In the genomic region with DNA sequence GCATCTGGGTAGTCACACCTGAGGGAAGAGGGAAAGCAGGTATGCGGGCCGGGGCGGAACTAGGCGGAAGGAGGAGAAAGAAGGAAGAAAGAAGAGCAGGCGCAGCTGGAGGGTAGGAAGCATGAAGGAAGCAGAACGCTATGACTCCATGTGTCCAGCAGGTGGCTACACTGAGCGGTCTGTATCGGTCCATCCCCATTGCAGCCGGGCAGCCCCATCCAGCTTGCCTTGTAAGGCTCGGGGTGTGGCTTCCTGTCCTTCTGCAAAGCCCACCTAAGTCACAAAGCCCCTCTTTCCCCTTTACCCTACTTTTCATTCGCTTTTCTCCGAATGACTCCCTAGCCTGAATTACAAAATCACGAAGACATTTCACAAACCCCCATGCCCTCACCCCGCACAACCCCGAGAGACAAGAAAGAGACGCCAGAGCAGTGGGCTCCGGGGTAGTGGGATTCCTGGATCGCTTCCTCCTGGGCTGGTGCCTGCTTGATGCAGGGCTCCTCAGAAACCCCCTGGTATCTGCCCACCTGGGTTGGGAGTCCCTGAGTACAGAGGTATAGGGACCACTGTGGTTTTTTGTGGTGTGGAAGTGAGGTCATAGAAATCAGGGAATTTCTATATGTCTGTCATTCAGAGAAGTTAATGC, we compare ENCODE assay signal across 8 cellular contexts. TPM values are rescaled to one million over a fixed set of nuclear protein-coding genes. Genes with fewer than 3 reads are reported as not detected.
DNase-seq lines count a peak whose midpoint lies in the region; ATAC-seq and TF ChIP-seq lines count a peak whose summit lies in the region.

No MANE protein-coding gene starts in this region.

- TF ChIP-seq CTCF in liver (IDR thresholded peaks at IDR 0.05; ENCODE audit: low read depth, low read length, missing input control): peak; percentile 77

- no peaks in the 10 kb centered on the region for H3K27me3 Mint-ChIP-seq in activated CD4-positive, alpha-beta T cell treated with anti-CD3 and anti-CD28 coated beads for 36 hours

- no peaks in the 10 kb centered on the region for H3K9me3 ChIP-seq in liver (ENCODE audit: control insufficient read depth in 4 of 4, low read length in 3 of 4)

- DNase-seq in NCI-H524 (lab: John Stamatoyannopoulos, UW) (peak; percentile 25 to 54), NCI-H524 treated with DMSO at 0.1 percent for 48 hours (lab: John Stamatoyannopoulos, UW) (no peak), NCI-H2196 (lab: John Stamatoyannopoulos, UW; ENCODE audit: unreplicated experiment) (peak; percentile 72)
- peak; percentile 78 for DNase-seq in activated CD4-positive, alpha-beta T cell treated with anti-CD3 and anti-CD28 coated beads for 36 hours
- DNase-seq in stimulated activated CD4-positive, alpha-beta T cell treated with anti-CD3 and anti-CD28 coated beads, TNF-alpha, amount 100 ng/mL, for 48 hours (ENCODE audit: low read depth in 3 of 3): peak; percentile 29 to 52 (median 41)

- no peaks in the 10 kb centered on the region for H3K36me3 Mint-ChIP-seq in activated CD4-positive, alpha-beta T cell treated with anti-CD3 and anti-CD28 coated beads for 36 hours (ENCODE audit: low read depth)

- H3K9me3 Mint-ChIP-seq in activated CD4-positive, alpha-beta T cell treated with anti-CD3 and anti-CD28 coated beads for 36 hours (ENCODE audit: low read depth): no peaks in the 10 kb centered on the region

- no peak overlapping the region for H3K27ac Mint-ChIP-seq in activated CD4-positive, alpha-beta T cell treated with anti-CD3 and anti-CD28 coated beads for 36 hours

- no peaks in the 10 kb centered on the region for H3K27me3 ChIP-seq in liver (ENCODE audit: control insufficient read depth in 4 of 4, insufficient read depth in 4 of 4, low read length in 3 of 4)

- intact Hi-C loops in activated CD4-positive, alpha-beta T cell treated with anti-CD3 and anti-CD28 coated beads for 36 hours (cut with DNase I, micrococcal nuclease): loop anchor here (1.0 to 5.0 kb wide), 5 partner anchors 102 to 494 kb away; a partner anchor contains a TSS

- H3K4me1 Mint-ChIP-seq in activated CD4-positive, alpha-beta T cell treated with anti-CD3 and anti-CD28 coated beads for 36 hours: peaks cover 11% of the 10 kb centered on the region

- peaks cover 0 to 8% (median 4%) of the 10 kb centered on the region in 4 donors for H3K4me1 ChIP-seq in liver (ENCODE audit: control insufficient read depth in 4 of 4, insufficient read depth in 4 of 4, low read length in 3 of 4)

- TF ChIP-seq RAD21 in liver (IDR thresholded peaks at IDR 0.05): peak; percentile 63 to 81

- peak overlapping the region; percentile 94 for H3K27ac ChIP-seq in cingulate gyrus (ENCODE audit: low read depth, low read length)
- H3K27ac ChIP-seq in liver (ENCODE audit: low read depth in 1 of 2, low read length in 2 of 2): no peak overlapping the region

- H3K36me3 ChIP-seq in liver (ENCODE audit: control insufficient read depth in 4 of 4, insufficient read depth in 3 of 4, low read depth in 1 of 4, low read length in 3 of 4): no peaks in the 10 kb centered on the region

- no peak overlapping the region for H3K4me3 ChIP-seq in liver (ENCODE audit: low read depth in 1 of 3, low read length in 3 of 3)

- no peak overlapping the region for H3K4me3 Mint-ChIP-seq in activated CD4-positive, alpha-beta T cell treated with anti-CD3 and anti-CD28 coated beads for 36 hours

- POLR2A ChIA-PET in activated CD4-positive, alpha-beta T cell treated with anti-CD3 and anti-CD28 coated beads for 36 hours (lab: Charles Lee): no interaction called here

- CTCF ChIA-PET in activated CD4-positive, alpha-beta T cell treated with anti-CD3 and anti-CD28 coated beads for 36 hours (lab: Charles Lee): interaction anchor here (0.5 to 4.3 kb wide), 24 partner anchors 10 to 411 kb away, joined by 3 to 23 read pairs (median 4); a partner anchor contains a TSS

- 37% methylated on average over 18 of the region's 18 CpGs for WGBS in liver

- H3K9ac ChIP-seq in liver (ENCODE audit: low read depth in 1 of 2, low read length in 2 of 2): no peak overlapping the region

- peak; percentile 86 for ATAC-seq in HG02884 (IDR thresholded peaks at IDR 0.05; ENCODE audit: unreplicated experiment)
- peak; percentile 92 for ATAC-seq in activated CD4-positive, alpha-beta T cell treated with anti-CD3 and anti-CD28 coated beads for 36 hours

TF ChIP-seq in liver, 16 proteins besides CTCF, POLR2A, EP300 and RAD21:
- no peak for TF ChIP-seq EGR1 (IDR thresholded peaks at IDR 0.05; ENCODE audit: low read depth in 2 of 2)
- no peak for TF ChIP-seq NR2F2 (IDR thresholded peaks at IDR 0.05)
- TF ChIP-seq, protein P1, sequence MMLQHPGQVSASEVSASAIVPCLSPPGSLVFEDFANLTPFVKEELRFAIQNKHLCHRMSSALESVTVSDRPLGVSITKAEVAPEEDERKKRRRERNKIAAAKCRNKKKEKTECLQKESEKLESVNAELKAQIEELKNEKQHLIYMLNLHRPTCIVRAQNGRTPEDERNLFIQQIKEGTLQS (IDR thresholded peaks at IDR 0.05): no peak
- TF ChIP-seq JUND (IDR thresholded peaks at IDR 0.05): no peak
- TF ChIP-seq, protein P2, sequence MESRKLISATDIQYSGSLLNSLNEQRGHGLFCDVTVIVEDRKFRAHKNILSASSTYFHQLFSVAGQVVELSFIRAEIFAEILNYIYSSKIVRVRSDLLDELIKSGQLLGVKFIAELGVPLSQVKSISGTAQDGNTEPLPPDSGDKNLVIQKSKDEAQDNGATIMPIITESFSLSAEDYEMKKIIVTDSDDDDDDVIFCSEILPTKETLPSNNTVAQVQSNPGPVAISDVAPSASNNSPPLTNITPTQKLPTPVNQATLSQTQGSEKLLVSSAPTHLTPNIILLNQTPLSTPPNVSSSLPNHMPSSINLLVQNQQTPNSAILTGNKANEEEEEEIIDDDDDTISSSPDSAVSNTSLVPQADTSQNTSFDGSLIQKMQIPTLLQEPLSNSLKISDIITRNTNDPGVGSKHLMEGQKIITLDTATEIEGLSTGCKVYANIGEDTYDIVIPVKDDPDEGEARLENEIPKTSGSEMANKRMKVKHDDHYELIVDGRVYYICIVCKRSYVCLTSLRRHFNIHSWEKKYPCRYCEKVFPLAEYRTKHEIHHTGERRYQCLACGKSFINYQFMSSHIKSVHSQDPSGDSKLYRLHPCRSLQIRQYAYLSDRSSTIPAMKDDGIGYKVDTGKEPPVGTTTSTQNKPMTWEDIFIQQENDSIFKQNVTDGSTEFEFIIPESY (IDR thresholded peaks at IDR 0.05): no peak
- TF ChIP-seq RXRA (IDR thresholded peaks at IDR 0.05): no peak
- no peak for TF ChIP-seq HNF4A (conservative IDR thresholded peaks at IDR 0.05)
- TF ChIP-seq FOXA2 (IDR thresholded peaks at IDR 0.05): no peak
- TF ChIP-seq HNF4G (IDR thresholded peaks at IDR 0.05): no peak
TF ChIP-seq in liver: peak in this region for 0.

RNA-seq across cellular contexts. Expression of a gene that starts 39.9 kb away (rescaled TPM):
- 10 to 100 TPM; 30.2 to 35.6 TPM for total RNA-seq in activated CD4-positive, alpha-beta T cell treated with anti-CD3 and anti-CD28 coated beads for 36 hours
- total RNA-seq in liver: 1 to 10 TPM; 5.9 to 7.4 TPM
- polyA plus RNA-seq in liver: 1 to 10 TPM; 3.9 to 4.4 TPM

RNA-seq across cellular contexts. Expression of a gene that starts 55.0 kb away (rescaled TPM):
- total RNA-seq in activated CD4-positive, alpha-beta T cell treated with anti-CD3 and anti-CD28 coated beads for 36 hours: 100 to 1,000 TPM in 1 of 2 experiments, 10 to 100 TPM in 1; 88.8 to 106 TPM
- total RNA-seq in liver: 10 to 100 TPM in 1 of 2 donors, 1 to 10 TPM in 1; 9.4 to 56.1 TPM
- 10 to 100 TPM; 17.9 to 18.8 TPM for polyA plus RNA-seq in liver

RNA-seq across cellular contexts. Expression of a gene that starts 58.8 kb away (rescaled TPM):
- total RNA-seq in activated CD4-positive, alpha-beta T cell treated with anti-CD3 and anti-CD28 coated beads for 36 hours: not detected
- total RNA-seq in liver: 1,000 to 10,000 TPM in 1 of 2 donors, 1 to 10 TPM in 1; 7.3 to 1,045 TPM
- 100 to 1,000 TPM; 481 to 996 TPM for polyA plus RNA-seq in liver

Comparison
In these comparisons a context has a peak if more than half of its experiments do, and no peak if none do; other contexts are left out.
1. RNA of a gene that starts 58.8 kb away (total RNA-seq): 7.3 to 1,045 TPM in liver; not detected in activated CD4-positive, alpha-beta T cell treated with anti-CD3 and anti-CD28 coated beads for 36 hours; every median in the first group is over 4 times any median in the second.